1 cellular context compared by ENCODE assay signal in the genomic region with DNA sequence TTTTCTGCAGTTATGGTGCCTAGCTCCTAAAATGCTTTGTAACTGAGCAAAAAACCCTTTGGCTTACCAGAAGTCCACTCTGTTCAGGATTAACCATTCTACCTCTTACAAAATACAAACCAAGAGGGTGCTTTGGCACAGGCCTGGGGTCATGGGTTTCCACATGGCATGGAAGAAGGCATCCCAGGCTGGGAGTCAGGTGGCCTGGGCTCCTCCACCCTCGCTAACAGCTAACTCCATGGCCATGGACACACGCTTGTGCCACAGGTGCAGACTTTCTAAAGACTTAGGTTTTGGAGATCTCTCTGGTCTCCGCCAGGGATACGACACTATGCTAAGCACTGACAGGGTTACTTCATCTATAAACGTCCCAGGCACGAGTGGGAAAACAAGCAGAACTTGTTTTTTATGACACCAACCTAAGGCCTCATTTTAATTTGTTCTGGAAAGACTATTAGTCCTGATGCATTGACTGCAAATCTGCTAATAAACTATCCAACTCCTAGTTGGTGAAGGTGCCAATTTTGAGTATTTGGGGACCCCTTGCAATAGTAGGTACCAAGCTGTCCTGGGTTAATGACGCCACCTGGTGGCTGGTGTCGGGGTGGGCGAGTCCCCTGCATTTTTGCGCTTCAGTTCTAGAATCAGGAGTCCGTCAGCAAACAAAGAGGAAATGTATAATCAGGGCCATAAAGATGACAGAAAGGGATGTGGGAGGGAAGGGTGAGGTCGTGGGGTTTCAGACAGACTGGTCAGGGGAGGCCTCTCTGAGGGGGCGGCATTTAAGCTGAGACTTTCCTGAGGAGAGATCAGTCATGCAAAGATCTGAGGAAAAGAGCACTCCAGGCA.
TF ChIP-seq lines count a peak whose summit lies in the region.

No MANE protein-coding gene starts in this region.

TF ChIP-seq in IMR-90, 13 proteins besides CTCF, POLR2A, EP300 and RAD21:
- TF ChIP-seq SMC3 (IDR thresholded peaks at IDR 0.05; ENCODE audit: low read depth, low read length) (peak; percentile 38; the same call in 1 of the 2 replicates), RCOR1 (IDR thresholded peaks at IDR 0.05; ENCODE audit: insufficient replicate concordance, low read length) (no peak)
